Comparison of ENCODE assay signal across 8 cellular contexts in the genomic region with DNA sequence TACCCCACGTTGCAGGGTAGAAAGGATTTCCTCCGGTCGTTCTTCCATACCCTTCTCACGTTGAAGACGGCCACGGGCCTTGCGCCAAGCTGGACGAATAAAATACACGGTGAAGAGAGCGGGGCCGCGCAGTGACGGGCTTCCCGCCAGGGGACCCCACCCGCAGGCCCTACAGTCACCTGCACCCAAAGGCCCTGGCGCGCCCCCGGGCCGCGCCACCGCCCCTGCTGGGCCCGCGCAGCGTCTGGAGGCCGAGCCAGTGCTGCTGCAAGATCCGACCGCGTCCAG. TPM values are rescaled to one million over a fixed set of nuclear protein-coding genes. Genes with fewer than 3 reads are reported as not detected.
A peak's percentile ranks its signal among the peaks of the same experiment; 100 is the strongest.
DNase-seq lines count a peak whose midpoint lies in the region; ATAC-seq and TF ChIP-seq lines count a peak whose summit lies in the region.

No MANE protein-coding gene starts in this region.

- peak overlapping the region; percentile 26; the same call in 1 of the 2 replicates for H3K9ac ChIP-seq in HCT116 (ENCODE audit: low read length)
- H3K9ac ChIP-seq in iPS-18a (ENCODE audit: low read length) = peak overlapping the region; percentile 18

- no peaks in the 10 kb centered on the region for H3K9me2 ChIP-seq in HCT116 (ENCODE audit: insufficient read depth)

- RAD21 ChIA-PET in HCT116 (lab: Charles Lee; ENCODE audit: low non-redundant PET in 1 of 2, low total read pairs in 2 of 2, uncharacterized antibody in 2 of 2, unreplicated experiment in 2 of 2) = no interaction called here

- H4K20me1 ChIP-seq in HCT116 (ENCODE audit: insufficient read depth) = no peaks in the 10 kb centered on the region

- H3K79me2 ChIP-seq in HCT116 (ENCODE audit: insufficient read depth, low read length) = peaks cover 41% of the 10 kb centered on the region

- H3K4me1 Mint-ChIP-seq in activated CD8-positive, alpha-beta T cell treated with anti-CD3 and anti-CD28 coated beads, Interleukin-2, amount 10 ng/mL, durations not matched to agents 7 days and 5 days (ENCODE audit: low read depth) = peaks cover 48% of the 10 kb centered on the region
- H3K4me1 Mint-ChIP-seq in stimulated activated effector memory CD8-positive, alpha-beta T cell treated with anti-CD3 and anti-CD28 coated beads, Interleukin-12 subunit alpha, Interleukin-12 subunit beta, amount 100 ng/mL, for 72 hours = peaks cover 38% of the 10 kb centered on the region

- H3K9me3 Mint-ChIP-seq in activated CD8-positive, alpha-beta T cell treated with anti-CD3 and anti-CD28 coated beads, Interleukin-2, amount 10 ng/mL, durations not matched to agents 7 days and 5 days (ENCODE audit: insufficient read depth) = no peaks in the 10 kb centered on the region
- H3K9me3 Mint-ChIP-seq in stimulated activated effector memory CD8-positive, alpha-beta T cell treated with anti-CD3 and anti-CD28 coated beads, Interleukin-12 subunit alpha, Interleukin-12 subunit beta, amount 100 ng/mL, for 72 hours = no peaks in the 10 kb centered on the region

- intact Hi-C loops in HCT116 (cut with micrococcal nuclease) = no loop called here

- no TSS peak for BruUV-seq in HCT116 (replicated peaks; lab: Mats Ljungman, UMichigan)

- H3K9me3 ChIP-seq in HCT116 (ENCODE audit: control insufficient read depth in 1 of 2, insufficient read depth in 1 of 2, low read depth in 1 of 2, low read length in 2 of 2) = no peaks in the 10 kb centered on the region
- no peaks in the 10 kb centered on the region for H3K9me3 ChIP-seq in iPS-18a (ENCODE audit: control insufficient read depth, low read depth, low read length)

- peaks cover 8% of the 10 kb centered on the region; the same call in 1 of the 2 replicates for H3K27me3 ChIP-seq in HCT116 (ENCODE audit: insufficient read depth, low read length)
- peaks cover 9% of the 10 kb centered on the region for H3K27me3 ChIP-seq in iPS-18a (ENCODE audit: control insufficient read depth, insufficient read depth, low read length)

- TF ChIP-seq RAD21 in HCT116 (IDR thresholded peaks at IDR 0.05; ENCODE audit: low read depth) = no peak

- no peak for TF ChIP-seq POLR2A in HCT116 (IDR thresholded peaks at IDR 0.05; ENCODE audit: borderline replicate concordance, extremely low read depth, insufficient read depth, insufficient read length)

- ATAC-seq in HCT116 (no peak), HG02852 (IDR thresholded peaks at IDR 0.05; ENCODE audit: unreplicated experiment) (no peak), HG02798 (IDR thresholded peaks at IDR 0.05; ENCODE audit: poor library complexity, unreplicated experiment) (no peak)
- no peak for ATAC-seq in activated CD8-positive, alpha-beta T cell treated with anti-CD3 and anti-CD28 coated beads, Interleukin-2, amount 10 ng/mL, durations not matched to agents 7 days and 5 days
- ATAC-seq in stimulated activated effector memory CD8-positive, alpha-beta T cell treated with anti-CD3 and anti-CD28 coated beads, Interleukin-12 subunit alpha, Interleukin-12 subunit beta, amount 100 ng/mL, for 72 hours = no peak

- H3K36me3 ChIP-seq in HCT116 (ENCODE audit: control insufficient read depth in 1 of 2, insufficient read depth in 2 of 2, low read length in 2 of 2) (peaks cover 0 to 2% of the 10 kb centered on the region in 2 experiments; a peak in 2 of 4 replicates), iPS-18a (ENCODE audit: control insufficient read depth, low read depth, low read length) (peaks cover 2% of the 10 kb centered on the region)

- H3K4me1 ChIP-seq in HCT116 (ENCODE audit: control insufficient read depth in 1 of 2, insufficient read depth in 2 of 2, low read length in 2 of 2) (peaks cover 6 to 23% of the 10 kb centered on the region in 2 experiments; a peak in 3 of 4 replicates), iPS-18a (ENCODE audit: control insufficient read depth, low read depth, low read length) (peaks cover 6% of the 10 kb centered on the region)

- peak overlapping the region; percentile 47 for H2AFZ ChIP-seq in HCT116 (ENCODE audit: low read depth, low read length, poor library complexity, severe bottlenecking)

- peak overlapping the region; percentile 98 for H3K4me3 Mint-ChIP-seq in activated CD8-positive, alpha-beta T cell treated with anti-CD3 and anti-CD28 coated beads, Interleukin-2, amount 10 ng/mL, durations not matched to agents 7 days and 5 days
- peak overlapping the region; percentile 93 for H3K4me3 Mint-ChIP-seq in stimulated activated effector memory CD8-positive, alpha-beta T cell treated with anti-CD3 and anti-CD28 coated beads, Interleukin-12 subunit alpha, Interleukin-12 subunit beta, amount 100 ng/mL, for 72 hours

- H3K4me3 ChIP-seq in HCT116 (replicated peaks in 1 of 2; ENCODE audit: low read depth in 1 of 2, low read length in 2 of 2) = peak overlapping the region; percentile 85 to 96
- peak overlapping the region; percentile 90 for H3K4me3 ChIP-seq in iPS-18a (ENCODE audit: low read length)

- peaks cover 2% of the 10 kb centered on the region for H3K27me3 Mint-ChIP-seq in activated CD8-positive, alpha-beta T cell treated with anti-CD3 and anti-CD28 coated beads, Interleukin-2, amount 10 ng/mL, durations not matched to agents 7 days and 5 days (ENCODE audit: low read depth)

- DNase-seq in HCT116 (ENCODE audit: low read depth, low spot score) (no peak), NCI-H1694 (lab: John Stamatoyannopoulos, UW) (no peak)
- DNase-seq in activated CD8-positive, alpha-beta T cell treated with anti-CD3 and anti-CD28 coated beads, Interleukin-2, amount 10 ng/mL, durations not matched to agents 7 days and 5 days = no peak
- no peak for DNase-seq in stimulated activated effector memory CD8-positive, alpha-beta T cell treated with anti-CD3 and anti-CD28 coated beads, Interleukin-12 subunit alpha, Interleukin-12 subunit beta, amount 100 ng/mL, for 72 hours (ENCODE audit: low spot score in 2 of 2)
- no peak for DNase-seq in activated CD4-positive, CD25-positive, alpha-beta regulatory T cell (lab: John Stamatoyannopoulos, UW)

- CTCF ChIA-PET in HCT116 (lab: Charles Lee) = no interaction called here
- CTCF ChIA-PET in activated CD8-positive, alpha-beta T cell treated with anti-CD3 and anti-CD28 coated beads, Interleukin-2, amount 10 ng/mL, durations not matched to agents 7 days and 5 days (lab: Charles Lee) = interaction anchor here (1.0 kb wide), 1 partner anchor 64 kb away, joined by 3 read pairs; no protein-coding TSS in a partner anchor

- peak overlapping the region; percentile 89 for H3K4me2 ChIP-seq in HCT116 (ENCODE audit: low read length)

- H3K27ac ChIP-seq in HCT116 (ENCODE audit: low read depth, low read length) (peak overlapping the region; percentile 86; the same call in 1 of the 2 replicates), iPS-18a (ENCODE audit: low read length) (no peak overlapping the region)

- TF ChIP-seq CTCF in HCT116 (IDR thresholded peaks at IDR 0.05 in 2 of 3, conservative IDR thresholded peaks at IDR 0.05 in 1 of 3; ENCODE audit: borderline replicate concordance in 1 of 3, insufficient read depth in 1 of 3, low read depth in 2 of 3, low read length in 2 of 3) = 0 out of 6 replicates have a peak, but pooled peaks of 1 of the 3 experiments have one; percentile 3

- POLR2A ChIA-PET in HCT116 (lab: Charles Lee) = no interaction called here
- POLR2A ChIA-PET in activated CD8-positive, alpha-beta T cell treated with anti-CD3 and anti-CD28 coated beads, Interleukin-2, amount 10 ng/mL, durations not matched to agents 7 days and 5 days (lab: Charles Lee) = no interaction called here

- peaks cover 32% of the 10 kb centered on the region for H3K36me3 Mint-ChIP-seq in activated CD8-positive, alpha-beta T cell treated with anti-CD3 and anti-CD28 coated beads, Interleukin-2, amount 10 ng/mL, durations not matched to agents 7 days and 5 days (ENCODE audit: low read depth)
- H3K36me3 Mint-ChIP-seq in stimulated activated effector memory CD8-positive, alpha-beta T cell treated with anti-CD3 and anti-CD28 coated beads, Interleukin-12 subunit alpha, Interleukin-12 subunit beta, amount 100 ng/mL, for 72 hours = peaks cover 35% of the 10 kb centered on the region

- peak overlapping the region; percentile 99 for H3K27ac Mint-ChIP-seq in activated CD8-positive, alpha-beta T cell treated with anti-CD3 and anti-CD28 coated beads, Interleukin-2, amount 10 ng/mL, durations not matched to agents 7 days and 5 days
- peak overlapping the region; percentile 98 for H3K27ac Mint-ChIP-seq in stimulated activated effector memory CD8-positive, alpha-beta T cell treated with anti-CD3 and anti-CD28 coated beads, Interleukin-12 subunit alpha, Interleukin-12 subunit beta, amount 100 ng/mL, for 72 hours

TF ChIP-seq in HCT116, 20 proteins besides CTCF, POLR2A, EP300 and RAD21:
- TF ChIP-seq SIN3A (IDR thresholded peaks at IDR 0.05; ENCODE audit: low read depth) (no peak), JUND (IDR thresholded peaks at IDR 0.05) (no peak), SRF (IDR thresholded peaks at IDR 0.05; ENCODE audit: low read depth) (no peak), EGR1 (IDR thresholded peaks at IDR 0.05; ENCODE audit: low read depth) (no peak), ZFX (IDR thresholded peaks at IDR 0.05) (peak; percentile 36; the same call in 1 of the 2 replicates), CBX3 (IDR thresholded peaks at IDR 0.05; ENCODE audit: low read depth) (no peak), TCF7L2 (IDR thresholded peaks at IDR 0.05; ENCODE audit: borderline replicate concordance, extremely low read depth, insufficient read depth, insufficient read length) (no peak)

RNA-seq across cellular contexts. Expression of gene FBXO15, which starts 0.2 kb away (rescaled TPM):
- 1.1 TPM for total RNA-seq in HCT116 (2021; ENCODE audit: unreplicated experiment)
- 0.25 and 0.46 TPM in 2 replicates for polyA plus RNA-seq in HCT116 (2012)
- 1 to 10 TPM; 1.3 to 2.4 TPM for total RNA-seq in activated CD8-positive, alpha-beta T cell treated with anti-CD3 and anti-CD28 coated beads, Interleukin-2, amount 10 ng/mL, durations not matched to agents 7 days and 5 days

RNA-seq across cellular contexts. Expression of gene TIMM21, which starts 0.9 kb away (rescaled TPM):
- total RNA-seq in HCT116 (2021; ENCODE audit: unreplicated experiment) = 33.3 TPM
- 22.1 and 26.6 TPM in 2 replicates for polyA plus RNA-seq in HCT116 (2012)
- total RNA-seq in activated CD8-positive, alpha-beta T cell treated with anti-CD3 and anti-CD28 coated beads, Interleukin-2, amount 10 ng/mL, durations not matched to agents 7 days and 5 days = 10 to 100 TPM; 37.0 to 42.1 TPM
